Comparison of ENCODE assay signal across 1 cellular context in the genomic region with DNA sequence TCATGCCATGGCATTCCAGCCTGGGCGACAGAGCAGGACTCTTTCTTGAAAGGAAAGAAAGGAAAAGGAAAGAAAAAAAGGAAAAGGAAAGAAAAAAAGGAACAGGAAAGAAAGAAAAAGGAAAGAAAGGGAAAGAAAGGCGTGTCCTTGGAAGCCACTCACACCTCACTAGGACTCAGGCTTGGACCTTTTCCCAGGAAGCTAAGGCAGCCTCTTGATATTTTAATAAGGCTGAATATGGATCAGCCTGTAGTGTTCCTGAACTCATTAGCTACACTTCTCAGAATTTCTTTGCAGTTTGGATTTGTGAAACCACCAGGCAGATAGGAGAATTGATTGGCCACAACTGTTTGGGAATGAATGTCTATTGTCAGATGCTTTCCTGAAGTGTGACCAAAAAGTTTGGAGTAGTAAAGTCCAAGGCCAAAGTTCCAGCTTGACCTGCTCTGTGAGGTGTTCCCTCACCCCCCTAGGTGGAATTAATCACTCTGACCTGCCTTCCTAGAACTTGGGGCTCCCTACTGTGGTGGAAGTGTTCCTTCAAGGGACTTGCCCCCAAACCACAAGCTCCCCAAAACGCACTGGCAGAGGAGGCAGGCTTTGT.
TF ChIP-seq lines count a peak whose summit lies in the region.

No MANE protein-coding gene starts in this region.

TF ChIP-seq in HepG2, 621 proteins besides CTCF, POLR2A, EP300 and RAD21 (continues in another document):
- TF ChIP-seq HMG20B (CRISPR knock-in tag; conservative IDR thresholded peaks at IDR 0.05) (no peak), HMG20A (CRISPR knock-in tag; IDR thresholded peaks at IDR 0.05; ENCODE audit: borderline replicate concordance) (no peak), PLSCR1 (CRISPR knock-in tag; IDR thresholded peaks at IDR 0.05; ENCODE audit: borderline replicate concordance) (no peak), ZBTB10 (CRISPR knock-in tag; IDR thresholded peaks at IDR 0.05; ENCODE audit: borderline replicate concordance) (peak; percentile 23; the same call in 1 of the 2 replicates), ZNF879 (CRISPR knock-in tag; IDR thresholded peaks at IDR 0.05) (no peak), KLF13 (CRISPR knock-in tag; IDR thresholded peaks at IDR 0.05) (no peak), HNF4G (IDR thresholded peaks at IDR 0.05; ENCODE audit: borderline replicate concordance, low read depth, low read length) (peak; percentile 64; the same call in 1 of the 2 replicates), HNF4G (CRISPR knock-in tag; IDR thresholded peaks at IDR 0.05; ENCODE audit: borderline replicate concordance, low read depth) (no peak), ZNF605 (CRISPR knock-in tag; IDR thresholded peaks at IDR 0.05) (no peak), ZNF234 (CRISPR knock-in tag; conservative IDR thresholded peaks at IDR 0.05) (no peak), NFE2 (CRISPR knock-in tag; IDR thresholded peaks at IDR 0.05) (no peak), BCLAF1 (IDR thresholded peaks at IDR 0.05) (no peak), PAWR (CRISPR knock-in tag; IDR thresholded peaks at IDR 0.05; ENCODE audit: borderline replicate concordance) (no peak), ETV5 (CRISPR knock-in tag; IDR thresholded peaks at IDR 0.05; ENCODE audit: borderline replicate concordance) (no peak), ZNF781 (CRISPR knock-in tag; IDR thresholded peaks at IDR 0.05; ENCODE audit: borderline replicate concordance, not compliant biosample characterization) (no peak)
- TF ChIP-seq, protein P1, sequence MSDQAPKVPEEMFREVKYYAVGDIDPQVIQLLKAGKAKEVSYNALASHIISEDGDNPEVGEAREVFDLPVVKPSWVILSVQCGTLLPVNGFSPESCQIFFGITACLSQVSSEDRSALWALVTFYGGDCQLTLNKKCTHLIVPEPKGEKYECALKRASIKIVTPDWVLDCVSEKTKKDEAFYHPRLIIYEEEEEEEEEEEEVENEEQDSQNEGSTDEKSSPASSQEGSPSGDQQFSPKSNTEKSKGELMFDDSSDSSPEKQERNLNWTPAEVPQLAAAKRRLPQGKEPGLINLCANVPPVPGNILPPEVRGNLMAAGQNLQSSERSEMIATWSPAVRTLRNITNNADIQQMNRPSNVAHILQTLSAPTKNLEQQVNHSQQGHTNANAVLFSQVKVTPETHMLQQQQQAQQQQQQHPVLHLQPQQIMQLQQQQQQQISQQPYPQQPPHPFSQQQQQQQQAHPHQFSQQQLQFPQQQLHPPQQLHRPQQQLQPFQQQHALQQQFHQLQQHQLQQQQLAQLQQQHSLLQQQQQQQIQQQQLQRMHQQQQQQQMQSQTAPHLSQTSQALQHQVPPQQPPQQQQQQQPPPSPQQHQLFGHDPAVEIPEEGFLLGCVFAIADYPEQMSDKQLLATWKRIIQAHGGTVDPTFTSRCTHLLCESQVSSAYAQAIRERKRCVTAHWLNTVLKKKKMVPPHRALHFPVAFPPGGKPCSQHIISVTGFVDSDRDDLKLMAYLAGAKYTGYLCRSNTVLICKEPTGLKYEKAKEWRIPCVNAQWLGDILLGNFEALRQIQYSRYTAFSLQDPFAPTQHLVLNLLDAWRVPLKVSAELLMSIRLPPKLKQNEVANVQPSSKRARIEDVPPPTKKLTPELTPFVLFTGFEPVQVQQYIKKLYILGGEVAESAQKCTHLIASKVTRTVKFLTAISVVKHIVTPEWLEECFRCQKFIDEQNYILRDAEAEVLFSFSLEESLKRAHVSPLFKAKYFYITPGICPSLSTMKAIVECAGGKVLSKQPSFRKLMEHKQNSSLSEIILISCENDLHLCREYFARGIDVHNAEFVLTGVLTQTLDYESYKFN (CRISPR knock-in tag; conservative IDR thresholded peaks at IDR 0.05): peak; percentile 66
- TF ChIP-seq, protein P2, sequence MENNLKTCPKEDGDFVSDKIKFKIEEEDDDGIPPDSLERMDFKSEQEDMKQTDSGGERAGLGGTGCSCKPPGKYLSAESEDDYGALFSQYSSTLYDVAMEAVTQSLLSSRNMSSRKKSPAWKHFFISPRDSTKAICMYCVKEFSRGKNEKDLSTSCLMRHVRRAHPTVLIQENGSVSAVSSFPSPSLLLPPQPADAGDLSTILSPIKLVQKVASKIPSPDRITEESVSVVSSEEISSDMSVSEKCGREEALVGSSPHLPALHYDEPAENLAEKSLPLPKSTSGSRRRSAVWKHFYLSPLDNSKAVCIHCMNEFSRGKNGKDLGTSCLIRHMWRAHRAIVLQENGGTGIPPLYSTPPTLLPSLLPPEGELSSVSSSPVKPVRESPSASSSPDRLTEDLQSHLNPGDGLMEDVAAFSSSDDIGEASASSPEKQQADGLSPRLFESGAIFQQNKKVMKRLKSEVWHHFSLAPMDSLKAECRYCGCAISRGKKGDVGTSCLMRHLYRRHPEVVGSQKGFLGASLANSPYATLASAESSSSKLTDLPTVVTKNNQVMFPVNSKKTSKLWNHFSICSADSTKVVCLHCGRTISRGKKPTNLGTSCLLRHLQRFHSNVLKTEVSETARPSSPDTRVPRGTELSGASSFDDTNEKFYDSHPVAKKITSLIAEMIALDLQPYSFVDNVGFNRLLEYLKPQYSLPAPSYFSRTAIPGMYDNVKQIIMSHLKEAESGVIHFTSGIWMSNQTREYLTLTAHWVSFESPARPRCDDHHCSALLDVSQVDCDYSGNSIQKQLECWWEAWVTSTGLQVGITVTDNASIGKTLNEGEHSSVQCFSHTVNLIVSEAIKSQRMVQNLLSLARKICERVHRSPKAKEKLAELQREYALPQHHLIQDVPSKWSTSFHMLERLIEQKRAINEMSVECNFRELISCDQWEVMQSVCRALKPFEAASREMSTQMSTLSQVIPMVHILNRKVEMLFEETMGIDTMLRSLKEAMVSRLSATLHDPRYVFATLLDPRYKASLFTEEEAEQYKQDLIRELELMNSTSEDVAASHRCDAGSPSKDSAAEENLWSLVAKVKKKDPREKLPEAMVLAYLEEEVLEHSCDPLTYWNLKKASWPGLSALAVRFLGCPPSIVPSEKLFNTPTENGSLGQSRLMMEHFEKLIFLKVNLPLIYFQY (CRISPR knock-in tag; IDR thresholded peaks at IDR 0.05; ENCODE audit: borderline replicate concordance): no peak
- TF ChIP-seq, protein P3, sequence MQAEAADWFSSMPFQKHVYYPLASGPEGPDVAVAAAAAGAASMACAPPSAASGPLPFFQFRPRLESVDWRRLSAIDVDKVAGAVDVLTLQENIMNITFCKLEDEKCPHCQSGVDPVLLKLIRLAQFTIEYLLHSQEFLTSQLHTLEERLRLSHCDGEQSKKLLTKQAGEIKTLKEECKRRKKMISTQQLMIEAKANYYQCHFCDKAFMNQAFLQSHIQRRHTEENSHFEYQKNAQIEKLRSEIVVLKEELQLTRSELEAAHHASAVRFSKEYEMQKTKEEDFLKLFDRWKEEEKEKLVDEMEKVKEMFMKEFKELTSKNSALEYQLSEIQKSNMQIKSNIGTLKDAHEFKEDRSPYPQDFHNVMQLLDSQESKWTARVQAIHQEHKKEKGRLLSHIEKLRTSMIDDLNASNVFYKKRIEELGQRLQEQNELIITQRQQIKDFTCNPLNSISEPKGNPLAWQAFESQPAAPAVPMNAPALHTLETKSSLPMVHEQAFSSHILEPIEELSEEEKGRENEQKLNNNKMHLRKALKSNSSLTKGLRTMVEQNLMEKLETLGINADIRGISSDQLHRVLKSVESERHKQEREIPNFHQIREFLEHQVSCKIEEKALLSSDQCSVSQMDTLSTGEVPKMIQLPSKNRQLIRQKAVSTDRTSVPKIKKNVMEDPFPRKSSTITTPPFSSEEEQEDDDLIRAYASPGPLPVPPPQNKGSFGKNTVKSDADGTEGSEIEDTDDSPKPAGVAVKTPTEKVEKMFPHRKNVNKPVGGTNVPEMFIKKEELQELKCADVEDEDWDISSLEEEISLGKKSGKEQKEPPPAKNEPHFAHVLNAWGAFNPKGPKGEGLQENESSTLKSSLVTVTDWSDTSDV (CRISPR knock-in tag; IDR thresholded peaks at IDR 0.05): no peak
- TF ChIP-seq, protein P4, sequence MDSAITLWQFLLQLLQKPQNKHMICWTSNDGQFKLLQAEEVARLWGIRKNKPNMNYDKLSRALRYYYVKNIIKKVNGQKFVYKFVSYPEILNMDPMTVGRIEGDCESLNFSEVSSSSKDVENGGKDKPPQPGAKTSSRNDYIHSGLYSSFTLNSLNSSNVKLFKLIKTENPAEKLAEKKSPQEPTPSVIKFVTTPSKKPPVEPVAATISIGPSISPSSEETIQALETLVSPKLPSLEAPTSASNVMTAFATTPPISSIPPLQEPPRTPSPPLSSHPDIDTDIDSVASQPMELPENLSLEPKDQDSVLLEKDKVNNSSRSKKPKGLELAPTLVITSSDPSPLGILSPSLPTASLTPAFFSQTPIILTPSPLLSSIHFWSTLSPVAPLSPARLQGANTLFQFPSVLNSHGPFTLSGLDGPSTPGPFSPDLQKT (CRISPR knock-in tag; IDR thresholded peaks at IDR 0.05; ENCODE audit: borderline replicate concordance): no peak
